1 cellular context compared by ENCODE assay signal in the genomic region with DNA sequence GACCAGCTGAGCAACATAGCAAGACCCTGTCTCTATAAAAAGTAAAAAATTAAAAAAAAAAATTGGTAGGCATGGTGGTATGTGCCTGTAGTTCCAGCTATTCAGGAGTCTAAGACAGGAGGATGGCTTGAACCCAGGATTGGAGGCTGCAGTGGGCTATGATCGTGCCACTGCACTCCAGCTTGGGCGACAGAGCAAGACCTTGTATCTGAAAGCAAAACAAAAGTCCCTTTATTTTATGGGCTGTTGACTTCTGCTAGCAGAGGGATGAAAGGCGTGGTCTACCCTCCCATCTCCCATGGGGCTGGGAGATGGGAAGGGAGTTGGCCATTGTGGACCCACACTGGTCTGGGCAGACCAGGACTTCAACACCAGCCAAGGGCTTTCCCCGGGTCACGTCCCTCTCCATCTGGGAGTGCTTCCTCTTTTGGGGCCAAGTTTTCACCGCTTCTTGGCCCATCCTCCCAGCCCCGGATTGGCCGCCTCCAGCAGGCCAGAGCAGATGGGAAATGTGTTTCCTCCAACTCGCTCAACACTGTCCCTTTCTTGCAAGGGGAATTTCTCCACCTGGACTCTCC.
TF ChIP-seq lines count a peak whose summit lies in the region.

No MANE protein-coding gene starts in this region.

TF ChIP-seq in GM12878, 131 proteins besides CTCF, POLR2A, EP300 and RAD21 (continued from another document):
- TF ChIP-seq, protein P1, sequence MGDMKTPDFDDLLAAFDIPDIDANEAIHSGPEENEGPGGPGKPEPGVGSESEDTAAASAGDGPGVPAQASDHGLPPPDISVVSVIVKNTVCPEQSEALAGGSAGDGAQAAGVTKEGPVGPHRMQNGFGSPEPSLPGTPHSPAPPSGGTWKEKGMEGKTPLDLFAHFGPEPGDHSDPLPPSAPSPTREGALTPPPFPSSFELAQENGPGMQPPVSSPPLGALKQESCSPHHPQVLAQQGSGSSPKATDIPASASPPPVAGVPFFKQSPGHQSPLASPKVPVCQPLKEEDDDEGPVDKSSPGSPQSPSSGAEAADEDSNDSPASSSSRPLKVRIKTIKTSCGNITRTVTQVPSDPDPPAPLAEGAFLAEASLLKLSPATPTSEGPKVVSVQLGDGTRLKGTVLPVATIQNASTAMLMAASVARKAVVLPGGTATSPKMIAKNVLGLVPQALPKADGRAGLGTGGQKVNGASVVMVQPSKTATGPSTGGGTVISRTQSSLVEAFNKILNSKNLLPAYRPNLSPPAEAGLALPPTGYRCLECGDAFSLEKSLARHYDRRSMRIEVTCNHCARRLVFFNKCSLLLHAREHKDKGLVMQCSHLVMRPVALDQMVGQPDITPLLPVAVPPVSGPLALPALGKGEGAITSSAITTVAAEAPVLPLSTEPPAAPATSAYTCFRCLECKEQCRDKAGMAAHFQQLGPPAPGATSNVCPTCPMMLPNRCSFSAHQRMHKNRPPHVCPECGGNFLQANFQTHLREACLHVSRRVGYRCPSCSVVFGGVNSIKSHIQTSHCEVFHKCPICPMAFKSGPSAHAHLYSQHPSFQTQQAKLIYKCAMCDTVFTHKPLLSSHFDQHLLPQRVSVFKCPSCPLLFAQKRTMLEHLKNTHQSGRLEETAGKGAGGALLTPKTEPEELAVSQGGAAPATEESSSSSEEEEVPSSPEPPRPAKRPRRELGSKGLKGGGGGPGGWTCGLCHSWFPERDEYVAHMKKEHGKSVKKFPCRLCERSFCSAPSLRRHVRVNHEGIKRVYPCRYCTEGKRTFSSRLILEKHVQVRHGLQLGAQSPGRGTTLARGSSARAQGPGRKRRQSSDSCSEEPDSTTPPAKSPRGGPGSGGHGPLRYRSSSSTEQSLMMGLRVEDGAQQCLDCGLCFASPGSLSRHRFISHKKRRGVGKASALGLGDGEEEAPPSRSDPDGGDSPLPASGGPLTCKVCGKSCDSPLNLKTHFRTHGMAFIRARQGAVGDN (IDR thresholded peaks at IDR 0.05) = peak; percentile 24; the same call in 1 of the 2 replicates
- TF ChIP-seq SMC3 (IDR thresholded peaks at IDR 0.05; ENCODE audit: borderline replicate concordance, low read length) = no peak
- TF ChIP-seq, protein P2, sequence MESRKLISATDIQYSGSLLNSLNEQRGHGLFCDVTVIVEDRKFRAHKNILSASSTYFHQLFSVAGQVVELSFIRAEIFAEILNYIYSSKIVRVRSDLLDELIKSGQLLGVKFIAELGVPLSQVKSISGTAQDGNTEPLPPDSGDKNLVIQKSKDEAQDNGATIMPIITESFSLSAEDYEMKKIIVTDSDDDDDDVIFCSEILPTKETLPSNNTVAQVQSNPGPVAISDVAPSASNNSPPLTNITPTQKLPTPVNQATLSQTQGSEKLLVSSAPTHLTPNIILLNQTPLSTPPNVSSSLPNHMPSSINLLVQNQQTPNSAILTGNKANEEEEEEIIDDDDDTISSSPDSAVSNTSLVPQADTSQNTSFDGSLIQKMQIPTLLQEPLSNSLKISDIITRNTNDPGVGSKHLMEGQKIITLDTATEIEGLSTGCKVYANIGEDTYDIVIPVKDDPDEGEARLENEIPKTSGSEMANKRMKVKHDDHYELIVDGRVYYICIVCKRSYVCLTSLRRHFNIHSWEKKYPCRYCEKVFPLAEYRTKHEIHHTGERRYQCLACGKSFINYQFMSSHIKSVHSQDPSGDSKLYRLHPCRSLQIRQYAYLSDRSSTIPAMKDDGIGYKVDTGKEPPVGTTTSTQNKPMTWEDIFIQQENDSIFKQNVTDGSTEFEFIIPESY (IDR thresholded peaks at IDR 0.05) = no peak
- TF ChIP-seq NR2C2 (IDR thresholded peaks at IDR 0.05; ENCODE audit: borderline replicate concordance, control insufficient read depth, insufficient read length, low read depth) = no peak
- TF ChIP-seq IRF4 (IDR thresholded peaks at IDR 0.05; ENCODE audit: low read depth, low read length) = peak; percentile 41; the same call in 1 of the 2 replicates
- TF ChIP-seq CREM (IDR thresholded peaks at IDR 0.05; ENCODE audit: low read depth) = no peak
- TF ChIP-seq KDM1A (IDR thresholded peaks at IDR 0.05; ENCODE audit: borderline replicate concordance) = no peak
- no peak for TF ChIP-seq CHD1 (IDR thresholded peaks at IDR 0.05; ENCODE audit: low read depth, low read length)
- peak; percentile 96 for TF ChIP-seq SMARCA5 (IDR thresholded peaks at IDR 0.05)
- TF ChIP-seq, protein P3, sequence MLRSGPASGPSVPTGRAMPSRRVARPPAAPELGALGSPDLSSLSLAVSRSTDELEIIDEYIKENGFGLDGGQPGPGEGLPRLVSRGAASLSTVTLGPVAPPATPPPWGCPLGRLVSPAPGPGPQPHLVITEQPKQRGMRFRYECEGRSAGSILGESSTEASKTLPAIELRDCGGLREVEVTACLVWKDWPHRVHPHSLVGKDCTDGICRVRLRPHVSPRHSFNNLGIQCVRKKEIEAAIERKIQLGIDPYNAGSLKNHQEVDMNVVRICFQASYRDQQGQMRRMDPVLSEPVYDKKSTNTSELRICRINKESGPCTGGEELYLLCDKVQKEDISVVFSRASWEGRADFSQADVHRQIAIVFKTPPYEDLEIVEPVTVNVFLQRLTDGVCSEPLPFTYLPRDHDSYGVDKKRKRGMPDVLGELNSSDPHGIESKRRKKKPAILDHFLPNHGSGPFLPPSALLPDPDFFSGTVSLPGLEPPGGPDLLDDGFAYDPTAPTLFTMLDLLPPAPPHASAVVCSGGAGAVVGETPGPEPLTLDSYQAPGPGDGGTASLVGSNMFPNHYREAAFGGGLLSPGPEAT (IDR thresholded peaks at IDR 0.05; ENCODE audit: low read depth) = peak; percentile 86
